ENCODE assay signal across 10 cellular contexts in genomic region chr12:69324797-69325466, GRCh38. TPM values are rescaled to one million over a fixed set of nuclear protein-coding genes. Genes with fewer than 3 reads are reported as not detected.
A peak's percentile ranks its signal among the peaks of the same experiment; 100 is the strongest.
DNase-seq lines count a peak whose midpoint lies in the region; ATAC-seq and TF ChIP-seq lines count a peak whose summit lies in the region.
"Had no signal": no experiment of that assay in that cellular context is flagged by ENCODE, and none has a peak within 500 bp of the region (broad histone marks: within the 10 kb centered on the region; RNA-seq: fewer than 3 reads in every experiment).

No MANE protein-coding gene starts in this region.

- no peak overlapping the region for H3K4me3 ChIP-seq in HAP-1

- H3K27me3 ChIP-seq in HAP-1 (ENCODE audit: low read depth), result peaks cover 14% of the 10 kb centered on the region

- peaks cover 30% of the 10 kb centered on the region for H3K36me3 Mint-ChIP-seq in progenitor cell of endocrine pancreas (ENCODE audit: insufficient read depth)

- H3K27me3 Mint-ChIP-seq in progenitor cell of endocrine pancreas, result no peaks in the 10 kb centered on the region

- H3K36me3 ChIP-seq in HAP-1 (replicated peaks), result no peaks in the 10 kb centered on the region

- H3K4me1 Mint-ChIP-seq in progenitor cell of endocrine pancreas (ENCODE audit: low read depth), result peaks cover 30% of the 10 kb centered on the region

- TF ChIP-seq CTCF in progenitor cell of endocrine pancreas (IDR thresholded peaks at IDR 0.05; ENCODE audit: unreplicated experiment), result no peak

- peaks cover 19% of the 10 kb centered on the region for H3K9me3 Mint-ChIP-seq in progenitor cell of endocrine pancreas (ENCODE audit: low read depth)

- peaks cover 4% of the 10 kb centered on the region; the same call in 1 of the 2 replicates for H3K4me1 ChIP-seq in HAP-1
- H3K4me1 ChIP-seq: parathyroid adenoma had no signal

- peak overlapping the region; percentile 47 for H3K27ac Mint-ChIP-seq in progenitor cell of endocrine pancreas

- peak; percentile 34 to 47 for DNase-seq in Kasumi-1 (lab: John Stamatoyannopoulos, UW)
- DNase-seq in progenitor cell of endocrine pancreas (ENCODE audit: low spot score, unreplicated experiment), result no peak
- DNase-seq in NCI-H526 treated with DMSO at 0.1 percent for 48 hours (lab: John Stamatoyannopoulos, UW), result no peak
- no peak for DNase-seq in activated T-cell treated with anti-CD3 and anti-CD28 coated beads for 4 hours
- no peak for DNase-seq in HAP-1 (ENCODE audit: low spot score in 2 of 2)
- DNase-seq: activated CD8-positive, alpha-beta memory T cell treated with anti-CD3 and anti-CD28 coated beads, Interleukin-2, amount 50 U/mL, for 48 hours; Right ventricle myocardium superior had no signal

- H3K9me3 ChIP-seq in HAP-1, result no peaks in the 10 kb centered on the region

- ATAC-seq in GM19328 (IDR thresholded peaks at IDR 0.05; ENCODE audit: unreplicated experiment), result peak; percentile 92
- peak; percentile 90 for ATAC-seq in HG02840 (IDR thresholded peaks at IDR 0.05; ENCODE audit: low FRiP score, unreplicated experiment)

- no peak overlapping the region for H3K4me3 Mint-ChIP-seq in progenitor cell of endocrine pancreas (ENCODE audit: low read depth)

- in situ Hi-C loops in HAP-1 (cut with MboI; ENCODE audit: low sequenced_read_pairs), result no loop called here

RNA-seq across cellular contexts. Expression of gene LYZ, which starts 23.2 kb away (rescaled TPM):
- total RNA-seq in progenitor cell of endocrine pancreas, result 8.8 and 11.1 TPM in 2 replicates

RNA-seq across cellular contexts. Expression of gene YEATS4, which starts 34.6 kb away (rescaled TPM):
- total RNA-seq in progenitor cell of endocrine pancreas, result 31.3 and 32.7 TPM in 2 replicates

Comparison
In these comparisons a context has a peak if more than half of its experiments do, and no peak if none do; other contexts are left out.
1. DNase-seq: peak in Kasumi-1 (2 of 2); none in progenitor cell of endocrine pancreas (single experiment), NCI-H526 treated with DMSO at 0.1 percent for 48 hours (single experiment), activated T-cell treated with anti-CD3 and anti-CD28 coated beads for 4 hours (single experiment) and HAP-1 (0 of 2).